Comparison of ENCODE assay signal across 18 cellular contexts in genomic region chr7:44700322-44700721, GRCh38. TPM values are rescaled to one million over a fixed set of nuclear protein-coding genes. Genes with fewer than 3 reads are reported as not detected.
DNase-seq lines count a peak whose midpoint lies in the region; FAIRE-seq and TF ChIP-seq lines count a peak whose summit lies in the region.
"Had no signal": no experiment of that assay in that cellular context is flagged by ENCODE, and none has a peak within 500 bp of the region (broad histone marks: within the 10 kb centered on the region; RNA-seq: fewer than 3 reads in every experiment).

No MANE protein-coding gene starts in this region.

- H3K9me3 Mint-ChIP-seq in activated CD4-positive, alpha-beta T cell treated with anti-CD3 and anti-CD28 coated beads, Interleukin-2, amount 10 ng/mL, durations not matched to agents 24 days and 14 days = peaks cover 7% of the 10 kb centered on the region
- peaks cover 2% of the 10 kb centered on the region for H3K9me3 Mint-ChIP-seq in neural progenitor cell
- H3K9me3 Mint-ChIP-seq: IgD-negative memory B cell had no signal

- H3K4me3 ChIP-seq in BLaER1 (no peak overlapping the region), neural progenitor cell (no peak overlapping the region), SK-N-SH (ENCODE audit: low read depth in 2 of 2, low read length in 1 of 2) (no peak overlapping the region)

- peaks cover 14% of the 10 kb centered on the region for H3K4me1 ChIP-seq in BLaER1
- no peaks in the 10 kb centered on the region for H3K4me1 ChIP-seq in neural progenitor cell
- no peaks in the 10 kb centered on the region for H3K4me1 ChIP-seq in SK-N-SH (ENCODE audit: control insufficient read depth in 1 of 2, insufficient read depth in 2 of 2, low read depth in 1 of 2, low read length in 1 of 2)

- no peak overlapping the region for H3K4me3 Mint-ChIP-seq in activated CD4-positive, alpha-beta T cell treated with anti-CD3 and anti-CD28 coated beads, Interleukin-2, amount 10 ng/mL, durations not matched to agents 24 days and 14 days
- H3K4me3 Mint-ChIP-seq in neural progenitor cell = no peak overlapping the region
- H3K4me3 Mint-ChIP-seq: CD4-positive, alpha-beta memory T cell; IgD-negative memory B cell had no signal

- H3K27me3 Mint-ChIP-seq in activated CD4-positive, alpha-beta T cell treated with anti-CD3 and anti-CD28 coated beads, Interleukin-2, amount 10 ng/mL, durations not matched to agents 24 days and 14 days = no peaks in the 10 kb centered on the region
- H3K27me3 Mint-ChIP-seq in neural progenitor cell (ENCODE audit: insufficient read depth, low read depth) = peaks cover 11% of the 10 kb centered on the region
- H3K27me3 Mint-ChIP-seq: CD4-positive, alpha-beta memory T cell; IgD-negative memory B cell had no signal

- POLR2A ChIA-PET in RWPE1 (lab: Yijun Ruan, JAX; ENCODE audit: low non-redundant PET) (no interaction called here), SK-N-SH (lab: Yijun Ruan, JAX) (no interaction called here)

- H3K79me2 ChIP-seq in neural progenitor cell (ENCODE audit: low read depth) (no peaks in the 10 kb centered on the region), SK-N-SH (ENCODE audit: insufficient read depth) (no peaks in the 10 kb centered on the region)

- H3K27ac ChIP-seq in BLaER1 = no peak overlapping the region
- peak overlapping the region; percentile 55 for H3K27ac ChIP-seq in RWPE1
- H3K27ac ChIP-seq in neural progenitor cell = no peak overlapping the region
- H3K27ac ChIP-seq in SK-N-SH (ENCODE audit: low read depth in 2 of 2, low read length in 1 of 2) = no peak overlapping the region

- FAIRE-seq in GM19239 (lab: Jason Lieb, UNC) = no peak
- FAIRE-seq: A204.1, GM12891 had no signal

- no peak for TF ChIP-seq CTCF in RWPE1 (conservative IDR thresholded peaks at IDR 0.05; ENCODE audit: low read depth)
- no peak for TF ChIP-seq CTCF in neural progenitor cell (IDR thresholded peaks at IDR 0.05)
- no peak for TF ChIP-seq CTCF in SK-N-SH (IDR thresholded peaks at IDR 0.05)

- H3K4me2 ChIP-seq in BLaER1 (0 out of 2 replicates have a peak overlapping the region, but pooled peaks have one; percentile 14), neural progenitor cell (no peak overlapping the region), SK-N-SH (no peak overlapping the region)

- no peak for TF ChIP-seq EP300 in SK-N-SH (IDR thresholded peaks at IDR 0.05; ENCODE audit: borderline replicate concordance in 1 of 2, low read depth in 1 of 2, low read length in 1 of 2)

- CTCF ChIA-PET in RWPE1 (lab: Yijun Ruan, JAX) (no interaction called here), SK-N-SH (lab: Yijun Ruan, JAX) (no interaction called here)

- no peaks in the 10 kb centered on the region for H3K4me1 Mint-ChIP-seq in activated CD4-positive, alpha-beta T cell treated with anti-CD3 and anti-CD28 coated beads, Interleukin-2, amount 10 ng/mL, durations not matched to agents 24 days and 14 days
- no peaks in the 10 kb centered on the region for H3K4me1 Mint-ChIP-seq in neural progenitor cell
- H3K4me1 Mint-ChIP-seq: CD4-positive, alpha-beta memory T cell had no signal

- peaks cover 82% of the 10 kb centered on the region for H3K36me3 Mint-ChIP-seq in activated CD4-positive, alpha-beta T cell treated with anti-CD3 and anti-CD28 coated beads, Interleukin-2, amount 10 ng/mL, durations not matched to agents 24 days and 14 days (ENCODE audit: low read depth)
- peaks cover 54% of the 10 kb centered on the region for H3K36me3 Mint-ChIP-seq in neural progenitor cell

- H3K9me3 ChIP-seq in BLaER1 (peaks cover 40% of the 10 kb centered on the region), neural progenitor cell (ENCODE audit: low read depth) (no peaks in the 10 kb centered on the region), SK-N-SH (peaks cover 4% of the 10 kb centered on the region; the same call in 1 of the 2 replicates)

- no peak for TF ChIP-seq RAD21 in SK-N-SH (IDR thresholded peaks at IDR 0.05; ENCODE audit: low read length)

- H3K27me3 ChIP-seq in BLaER1 (no peaks in the 10 kb centered on the region), neural progenitor cell (no peaks in the 10 kb centered on the region), SK-N-SH (ENCODE audit: insufficient read depth) (no peaks in the 10 kb centered on the region)

- DNase-seq in activated CD4-positive, alpha-beta T cell treated with anti-CD3 and anti-CD28 coated beads, Interleukin-2, amount 10 ng/mL, durations not matched to agents 24 days and 14 days = no peak
- no peak for DNase-seq in activated CD4-positive, alpha-beta T cell treated with anti-CD3 and anti-CD28 coated beads, Interleukin-2, amount 50 U/mL, for 48 hours
- no peak for DNase-seq in RWPE1 (ENCODE audit: low spot score)
- no peak for DNase-seq in neural progenitor cell (ENCODE audit: low spot score)
- no peak for DNase-seq in GM19239 (ENCODE audit: insufficient read length, low spot score)
- no peak for DNase-seq in NOMO-1 treated with DMSO at 0.1 percent for 48 hours (lab: John Stamatoyannopoulos, UW; ENCODE audit: unreplicated experiment)
- DNase-seq in SK-N-SH = no peak
- DNase-seq: CD4-positive, alpha-beta memory T cell; DMS79; MV-4-11; NCI-H1417 treated with DMSO at 0.1 percent for 48 hours; NCI-H2081 treated with DMSO at 0.1 percent for 48 hours; NCI-H526; NK-92 treated with Interleukin-12 subunit alpha and Interleukin-12 subunit beta, amount 100 ng/mL, for 24 hours had no signal

- H4K20me1 ChIP-seq in BLaER1 (no peaks in the 10 kb centered on the region), neural progenitor cell (ENCODE audit: low read depth) (no peaks in the 10 kb centered on the region), SK-N-SH (ENCODE audit: insufficient read depth) (no peaks in the 10 kb centered on the region)

- peaks cover 93% of the 10 kb centered on the region for H3K36me3 ChIP-seq in BLaER1
- H3K36me3 ChIP-seq in neural progenitor cell = no peaks in the 10 kb centered on the region
- peaks cover 29 to 60% of the 10 kb centered on the region in 2 experiments for H3K36me3 ChIP-seq in SK-N-SH (replicated peaks in 1 of 2; ENCODE audit: control insufficient read depth in 1 of 2, insufficient read depth in 2 of 2, low read length in 1 of 2)

- no peak overlapping the region for H2AFZ ChIP-seq in neural progenitor cell (replicated peaks)
- H2AFZ ChIP-seq in SK-N-SH (ENCODE audit: low read depth) = no peak overlapping the region

- intact Hi-C loops in activated CD4-positive, alpha-beta T cell treated with anti-CD3 and anti-CD28 coated beads, Interleukin-2, amount 10 ng/mL, durations not matched to agents 24 days and 14 days (cut with micrococcal nuclease) = no loop called here

- 88% methylated on average over 8 of the region's 8 CpGs for WGBS in SK-N-SH (ENCODE audit: low lambda C conversion rate)

- peak overlapping the region; percentile 29 for H3K27ac Mint-ChIP-seq in activated CD4-positive, alpha-beta T cell treated with anti-CD3 and anti-CD28 coated beads, Interleukin-2, amount 10 ng/mL, durations not matched to agents 24 days and 14 days
- peak overlapping the region; percentile 8 for H3K27ac Mint-ChIP-seq in neural progenitor cell

- no peaks in the 10 kb centered on the region for H3K9me2 ChIP-seq in SK-N-SH

- H3F3A ChIP-seq in neural progenitor cell (ENCODE audit: low read depth) = no peaks in the 10 kb centered on the region
- peaks cover 9% of the 10 kb centered on the region for H3F3A ChIP-seq in SK-N-SH (replicated peaks; ENCODE audit: insufficient read depth)

- H3K9ac ChIP-seq in BLaER1 (no peak overlapping the region), neural progenitor cell (no peak overlapping the region), SK-N-SH (no peak overlapping the region)

TF ChIP-seq in SK-N-SH, 30 proteins besides CTCF, POLR2A, EP300 and RAD21 (continues in another document):
- no peak for TF ChIP-seq RCOR1 (IDR thresholded peaks at IDR 0.05; ENCODE audit: low read length)
- TF ChIP-seq SMC3 (IDR thresholded peaks at IDR 0.05; ENCODE audit: low read depth, low read length) = no peak
- no peak for TF ChIP-seq MXI1 (IDR thresholded peaks at IDR 0.05; ENCODE audit: low read depth, low read length)
- TF ChIP-seq NFIC (IDR thresholded peaks at IDR 0.05; ENCODE audit: borderline replicate concordance) = no peak
- TF ChIP-seq, protein P1, sequence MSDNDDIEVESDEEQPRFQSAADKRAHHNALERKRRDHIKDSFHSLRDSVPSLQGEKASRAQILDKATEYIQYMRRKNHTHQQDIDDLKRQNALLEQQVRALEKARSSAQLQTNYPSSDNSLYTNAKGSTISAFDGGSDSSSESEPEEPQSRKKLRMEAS (IDR thresholded peaks at IDR 0.05; ENCODE audit: low read depth) = no peak
- TF ChIP-seq NRF1 (IDR thresholded peaks at IDR 0.05; ENCODE audit: low read depth, low read length) = no peak
- no peak for TF ChIP-seq USF1 (IDR thresholded peaks at IDR 0.05; ENCODE audit: borderline replicate concordance, low read depth)
- no peak for TF ChIP-seq GABPA (IDR thresholded peaks at IDR 0.05; ENCODE audit: low read depth)
- TF ChIP-seq FOXJ3 (CRISPR knock-in tag; IDR thresholded peaks at IDR 0.05) = no peak
- no peak for TF ChIP-seq FOXM1 (IDR thresholded peaks at IDR 0.05; ENCODE audit: low read depth)
- no peak for TF ChIP-seq IRF3 (IDR thresholded peaks at IDR 0.05; ENCODE audit: low read depth, low read length)

RNA-seq across cellular contexts. Expression of gene ZMIZ2, which starts 48.3 kb away (rescaled TPM):
- total RNA-seq in activated CD4-positive, alpha-beta T cell treated with anti-CD3 and anti-CD28 coated beads, Interleukin-2, amount 10 ng/mL, durations not matched to agents 24 days and 14 days = 130 and 133 TPM in 2 replicates
- total RNA-seq in neural progenitor cell (ENCODE audit: low replicate concordance) = 7.6 and 19.5 TPM in 2 replicates
- polyA plus RNA-seq in SK-N-SH (2012; rRNA removed) = 17.8 and 18.1 TPM in 2 replicates
- 4.0 and 7.0 TPM in 2 replicates for polyA plus RNA-seq in SK-N-SH (2012; cell fraction: cytosol; rRNA removed)
- polyA plus RNA-seq in SK-N-SH (2012; cell fraction: nucleus; rRNA removed) = 116 and 138 TPM in 2 replicates
